9 cellular contexts compared by ENCODE assay signal in genomic region chr13:28159057-28159456, GRCh38. TPM values are rescaled to one million over a fixed set of nuclear protein-coding genes. Genes with fewer than 3 reads are reported as not detected.
"Had no signal": no experiment of that assay in that cellular context is flagged by ENCODE, and none has a peak within 500 bp of the region (broad histone marks: within the 10 kb centered on the region; RNA-seq: fewer than 3 reads in every experiment).

No MANE protein-coding gene starts in this region.

- ATAC-seq: GM12878 had no signal

- H3K4me3 ChIP-seq: GM12878 had no signal

- DNase-seq: GDM1, GF-D8 had no signal

- FAIRE-seq: G401.6, GM12878, GM12891, GM12892, GM18507, GM19239 had no signal

RNA-seq across cellular contexts. Expression of gene FLT3, which starts 58.7 kb away (rescaled TPM):
- total RNA-seq: G401 had no signal
